In the genomic region with DNA sequence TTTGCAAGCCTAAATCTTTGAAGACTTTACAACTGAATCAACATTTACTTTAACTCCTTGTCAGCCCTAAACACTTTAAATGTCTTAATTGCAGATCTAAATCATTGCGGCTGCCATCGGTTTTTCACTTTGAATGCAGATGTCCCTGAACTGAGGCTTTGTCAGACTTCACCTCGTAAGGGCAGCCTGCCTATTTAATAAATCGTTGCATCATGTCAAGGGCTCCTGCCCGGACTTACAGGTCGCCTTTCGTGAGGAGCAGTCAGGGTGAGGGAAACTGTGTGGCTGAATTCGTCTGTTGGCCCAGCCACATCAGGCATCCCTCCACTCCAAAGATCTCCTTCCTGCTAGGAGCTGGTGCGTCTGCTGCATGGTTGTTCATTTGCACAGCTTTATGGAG, we compare ENCODE assay signal across 20 cellular contexts.
"Had no signal": no experiment of that assay in that cellular context is flagged by ENCODE, and none has a peak within 500 bp of the region (broad histone marks: within the 10 kb centered on the region; RNA-seq: fewer than 3 reads in every experiment).

No MANE protein-coding gene starts in this region.

- H3K27me3 Mint-ChIP-seq: stimulated activated naive B cell treated with anti-CD40 and anti-IgM and Interleukin-4, amounts not matched to agents 10 μg/mL and 1 μg/mL and 100 μg/mL, for 72 hours; stimulated activated naive CD8-positive, alpha-beta T cell treated with anti-CD3 and anti-CD28 coated beads, Interleukin-15, amount 100 ng/mL, for 72 hours had no signal

- H3K4me3 ChIP-seq: psoas muscle, sigmoid colon, skin epidermis, testis, tibial nerve had no signal

- H3K36me3 ChIP-seq: sigmoid colon, tibial nerve had no signal

- H3K36me3 Mint-ChIP-seq: natural killer cell had no signal

- ATAC-seq: effector memory CD8-positive, alpha-beta T cell; left ventricle myocardium superior; natural killer cell; psoas muscle; stimulated activated naive B cell treated with anti-CD40 and anti-IgM and Interleukin-4, amounts not matched to agents 10 μg/mL and 1 μg/mL and 100 μg/mL, for 72 hours; stimulated activated naive CD8-positive, alpha-beta T cell treated with anti-CD3 and anti-CD28 coated beads, Interleukin-15, amount 100 ng/mL, for 72 hours had no signal

- H3K4me1 Mint-ChIP-seq: central memory CD8-positive, alpha-beta T cell; natural killer cell; stimulated activated naive B cell treated with anti-CD40 and anti-IgM and Interleukin-4, amounts not matched to agents 10 μg/mL and 1 μg/mL and 100 μg/mL, for 72 hours had no signal

- H3K27ac ChIP-seq: epithelial cell of prostate, parathyroid adenoma, psoas muscle, sigmoid colon, skin epidermis, tibial nerve had no signal

- H3K9me3 ChIP-seq: psoas muscle, sigmoid colon, testis, tibial nerve had no signal

- H3K4me3 Mint-ChIP-seq: central memory CD8-positive, alpha-beta T cell; effector memory CD8-positive, alpha-beta T cell; natural killer cell; stimulated activated naive B cell treated with anti-CD40 and anti-IgM and Interleukin-4, amounts not matched to agents 10 μg/mL and 1 μg/mL and 100 μg/mL, for 72 hours; stimulated activated naive CD8-positive, alpha-beta T cell treated with anti-CD3 and anti-CD28 coated beads, Interleukin-15, amount 100 ng/mL, for 72 hours had no signal

- H3K27me3 ChIP-seq: sigmoid colon, testis, tibial nerve had no signal

- H3K79me2 ChIP-seq: parathyroid adenoma had no signal

- DNase-seq: effector memory CD8-positive, alpha-beta T cell; foreskin melanocyte; head of caudate nucleus; hypothalamus; kidney glomerular epithelial cell; left ventricle myocardium superior; natural killer cell; psoas muscle; retina; sigmoid colon; stimulated activated CD4-positive, alpha-beta T cell treated with anti-CD3 and anti-CD28 coated beads, Interleukin-2, amount 100 ng/mL, for 24 hours; stimulated activated CD4-positive, alpha-beta T cell treated with anti-CD3 and anti-CD28 coated beads, Interleukin-4, amount 100 ng/mL, for 4 hours; stimulated activated naive B cell treated with anti-CD40 and anti-IgM and Interleukin-4, amounts not matched to agents 10 μg/mL and 1 μg/mL and 100 μg/mL, for 72 hours; stimulated activated naive CD8-positive, alpha-beta T cell treated with anti-CD3 and anti-CD28 coated beads, Interleukin-15, amount 100 ng/mL, for 72 hours; testis had no signal

- H3K4me1 ChIP-seq: parathyroid adenoma, sigmoid colon, testis had no signal

- H3K9ac ChIP-seq: parathyroid adenoma had no signal

- H3K9me3 Mint-ChIP-seq: central memory CD8-positive, alpha-beta T cell; natural killer cell; stimulated activated naive B cell treated with anti-CD40 and anti-IgM and Interleukin-4, amounts not matched to agents 10 μg/mL and 1 μg/mL and 100 μg/mL, for 72 hours had no signal

- H3K27ac Mint-ChIP-seq: effector memory CD8-positive, alpha-beta T cell; natural killer cell; stimulated activated naive B cell treated with anti-CD40 and anti-IgM and Interleukin-4, amounts not matched to agents 10 μg/mL and 1 μg/mL and 100 μg/mL, for 72 hours; stimulated activated naive CD8-positive, alpha-beta T cell treated with anti-CD3 and anti-CD28 coated beads, Interleukin-15, amount 100 ng/mL, for 72 hours had no signal

- H2AFZ ChIP-seq: parathyroid adenoma had no signal
